In genomic region chr1:192601145-192602048, GRCh38 we compare ENCODE assay signal across 10 cellular contexts. TPM values are rescaled to one million over a fixed set of nuclear protein-coding genes. Genes with fewer than 3 reads are reported as not detected.
DNase-seq lines count a peak whose midpoint lies in the region; ATAC-seq and TF ChIP-seq lines count a peak whose summit lies in the region.
"Had no signal": no experiment of that assay in that cellular context is flagged by ENCODE, and none has a peak within 500 bp of the region (broad histone marks: within the 10 kb centered on the region; RNA-seq: fewer than 3 reads in every experiment).

No MANE protein-coding gene starts in this region.

- H3K9me3 Mint-ChIP-seq in memory B cell (no peaks in the 10 kb centered on the region), endothelial cell (ENCODE audit: unreplicated experiment) (no peaks in the 10 kb centered on the region)

- H3K27me3 Mint-ChIP-seq in memory B cell (peaks cover 2% of the 10 kb centered on the region), endothelial cell (ENCODE audit: unreplicated experiment) (no peaks in the 10 kb centered on the region)

- H3K36me3 Mint-ChIP-seq in memory B cell (no peaks in the 10 kb centered on the region), endothelial cell (ENCODE audit: low read depth, unreplicated experiment) (no peaks in the 10 kb centered on the region)

- H3K27ac Mint-ChIP-seq in memory B cell (no peak overlapping the region), endothelial cell (ENCODE audit: unreplicated experiment) (no peak overlapping the region)

- DNase-seq in memory B cell (ENCODE audit: low spot score in 2 of 2), result no peak
- DNase-seq in endothelial cell (ENCODE audit: low spot score), result no peak
- DNase-seq in AML-193 (lab: John Stamatoyannopoulos, UW), result no peak
- no peak for DNase-seq in AG08395 (ENCODE audit: low spot score)
- no peak for DNase-seq in NCI-H146 (lab: John Stamatoyannopoulos, UW)
- DNase-seq: pancreas had no signal

- H3K4me1 Mint-ChIP-seq in memory B cell (peaks cover 22% of the 10 kb centered on the region), endothelial cell (ENCODE audit: unreplicated experiment) (no peaks in the 10 kb centered on the region)

- no peak for TF ChIP-seq CTCF in endothelial cell (IDR thresholded peaks at IDR 0.05; ENCODE audit: unreplicated experiment)

- H3K4me3 Mint-ChIP-seq in memory B cell (no peak overlapping the region), endothelial cell (ENCODE audit: unreplicated experiment) (no peak overlapping the region)

- ATAC-seq in GM18520 (IDR thresholded peaks at IDR 0.05; ENCODE audit: unreplicated experiment), result peak; percentile 49
- peak; percentile 47 for ATAC-seq in GM21786 (IDR thresholded peaks at IDR 0.05; ENCODE audit: unreplicated experiment)
- ATAC-seq in HG03558 (IDR thresholded peaks at IDR 0.05; ENCODE audit: extremely low read depth, unreplicated experiment), result peak; percentile 29
- ATAC-seq in memory B cell (ENCODE audit: low read depth), result peak; percentile 31
- ATAC-seq: pancreas had no signal

RNA-seq across cellular contexts. Expression of gene RGS1, which starts 25.8 kb away (rescaled TPM):
- not detected for total RNA-seq in endothelial cell (ENCODE audit: unreplicated experiment)
- total RNA-seq: cardiac muscle cell had no signal

RNA-seq across cellular contexts. Expression of gene RGS13, which starts 34.5 kb away (rescaled TPM):
- total RNA-seq in endothelial cell (ENCODE audit: unreplicated experiment), result not detected
